ENCODE assay signal across 8 cellular contexts in genomic region chr3:193118907-193119306, GRCh38.
"Had no signal": no experiment of that assay in that cellular context is flagged by ENCODE, and none has a peak within 500 bp of the region (broad histone marks: within the 10 kb centered on the region; RNA-seq: fewer than 3 reads in every experiment).

No MANE protein-coding gene starts in this region.

- H3K27ac ChIP-seq: HL-60 had no signal

- H3K9me3 ChIP-seq: HAP-1 had no signal

- H3K27ac Mint-ChIP-seq: HFFc6 had no signal

- H3K4me3 ChIP-seq: HAP-1, K562 had no signal

- ATAC-seq: HCT116, K562 had no signal

- H3K36me3 ChIP-seq: HAP-1 had no signal

- DNase-seq: GOT3, HFFc6, IMR-90, KG1 had no signal

- H3K4me3 Mint-ChIP-seq: HFFc6 had no signal
